ENCODE assay signal across 20 cellular contexts in the genomic region with DNA sequence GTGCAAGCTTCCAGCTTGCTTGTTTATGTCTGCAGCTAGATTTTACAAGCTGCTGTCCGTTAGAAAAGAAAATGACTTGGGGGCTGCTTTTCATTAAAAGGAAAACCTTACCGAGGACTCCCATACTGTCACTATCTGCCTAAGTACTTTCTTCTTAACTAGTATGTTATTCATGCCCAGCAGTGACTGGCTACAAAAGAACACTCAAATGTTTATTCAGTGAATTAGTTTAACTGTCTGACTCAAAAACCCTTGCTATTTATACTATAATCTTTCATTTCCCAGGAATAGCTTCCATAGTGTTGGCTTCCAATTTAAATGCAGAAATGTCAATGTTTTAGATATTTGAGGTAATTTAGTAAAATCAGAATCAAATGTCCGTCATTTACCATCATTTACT.
"Had no signal": no experiment of that assay in that cellular context is flagged by ENCODE, and none has a peak within 500 bp of the region (broad histone marks: within the 10 kb centered on the region; RNA-seq: fewer than 3 reads in every experiment).

No MANE protein-coding gene starts in this region.

- H3K27ac ChIP-seq: dorsolateral prefrontal cortex, esophagus squamous epithelium, psoas muscle, right lobe of liver, testis, tibial nerve, upper lobe of right lung, vagina had no signal

- DNase-seq: cortex of kidney; dorsolateral prefrontal cortex; effector CD8-positive, alpha-beta T cell; esophagus squamous epithelium; foreskin fibroblast; head of caudate nucleus; hippocampal formation; naive thymus-derived CD4-positive, alpha-beta T cell; nephron progenitor cell; psoas muscle; retina; right lobe of liver; stimulated activated CD4-positive, alpha-beta T cell treated with anti-CD3 and anti-CD28 coated beads, Interleukin-2, amount 100 ng/mL, for 24 hours; stimulated activated CD4-positive, alpha-beta T cell treated with anti-CD3 and anti-CD28 coated beads, Interleukin-4, amount 100 ng/mL, for 4 hours; stimulated activated naive B cell treated with anti-CD40 and anti-IgM and Interleukin-4, amounts not matched to agents 10 μg/mL and 1 μg/mL and 100 μg/mL, for 72 hours; stimulated activated naive CD8-positive, alpha-beta T cell treated with anti-CD3 and anti-CD28 coated beads, Interleukin-15, amount 100 ng/mL, for 72 hours; testis; upper lobe of right lung had no signal

- H3K9me3 ChIP-seq: esophagus squamous epithelium, psoas muscle, right lobe of liver, testis, tibial nerve, upper lobe of right lung, vagina had no signal

- ATAC-seq: naive thymus-derived CD4-positive, alpha-beta T cell; psoas muscle; right lobe of liver; stimulated activated naive B cell treated with anti-CD40 and anti-IgM and Interleukin-4, amounts not matched to agents 10 μg/mL and 1 μg/mL and 100 μg/mL, for 72 hours; stimulated activated naive CD8-positive, alpha-beta T cell treated with anti-CD3 and anti-CD28 coated beads, Interleukin-15, amount 100 ng/mL, for 72 hours; upper lobe of right lung had no signal

- H3K4me1 ChIP-seq: esophagus squamous epithelium, psoas muscle, right lobe of liver, testis, tibial nerve, upper lobe of right lung, vagina had no signal

- H3K36me3 ChIP-seq: esophagus squamous epithelium, right lobe of liver, tibial nerve, upper lobe of right lung, vagina had no signal

- H3K4me3 ChIP-seq: dorsolateral prefrontal cortex, esophagus squamous epithelium, psoas muscle, right lobe of liver, testis, tibial nerve, upper lobe of right lung, vagina had no signal

- H3K27me3 ChIP-seq: dorsolateral prefrontal cortex, esophagus squamous epithelium, right lobe of liver, testis, tibial nerve, upper lobe of right lung, vagina had no signal
